ENCODE assay signal across 15 cellular contexts in the genomic region with DNA sequence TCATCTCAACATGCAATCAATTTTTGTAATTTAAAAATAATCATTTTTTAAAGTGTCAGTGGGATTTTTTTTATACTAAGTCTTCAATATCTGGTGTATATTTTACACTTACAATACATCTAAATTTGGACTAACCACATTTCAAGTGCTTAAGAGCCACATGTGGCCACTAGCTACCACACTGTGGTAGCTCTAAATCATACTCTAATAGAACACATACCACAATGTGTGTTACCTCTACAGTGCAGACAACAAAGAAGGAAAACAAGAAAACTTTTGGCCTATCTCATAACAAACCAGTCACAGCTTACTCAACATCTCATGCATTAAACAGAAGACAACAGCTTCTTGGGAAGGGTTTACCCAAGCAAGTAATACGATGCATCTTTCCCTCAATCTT. TPM values are rescaled to one million over a fixed set of nuclear protein-coding genes. Genes with fewer than 3 reads are reported as not detected.
DNase-seq lines count a peak whose midpoint lies in the region; ATAC-seq, FAIRE-seq and TF ChIP-seq lines count a peak whose summit lies in the region.
"Had no signal": no experiment of that assay in that cellular context is flagged by ENCODE, and none has a peak within 500 bp of the region (broad histone marks: within the 10 kb centered on the region; RNA-seq: fewer than 3 reads in every experiment).

No MANE protein-coding gene starts in this region.

- BruUV-seq in GM12878 (replicated peaks; lab: Mats Ljungman, UMichigan): no TSS peak

- no peak overlapping the region for H3K4me2 ChIP-seq in GM12878 (ENCODE audit: control insufficient read depth, insufficient read depth)

- no peak overlapping the region for H3K9ac ChIP-seq in GM12878 (ENCODE audit: control insufficient read depth, insufficient read depth, low read length)

- TF ChIP-seq CTCF in GM12865 (IDR thresholded peaks at IDR 0.05; ENCODE audit: insufficient read depth, low read depth, low read length, missing control alignments) (no peak), GM12878 (IDR thresholded peaks at IDR 0.05 in 2 of 3, conservative IDR thresholded peaks at IDR 0.05 in 1 of 3; ENCODE audit: control insufficient read depth in 2 of 3, extremely low read depth in 1 of 3, insufficient read depth in 1 of 3, low read depth in 3 of 3, low read length in 3 of 3) (no peak), esophagus muscularis mucosa (IDR thresholded peaks at IDR 0.05) (no peak)

- DNase-seq in GM12865 (ENCODE audit: low read depth) (peak; percentile 76), GM12878 (ENCODE audit: low read depth, low spot score) (peak; percentile 60), esophagus muscularis mucosa (ENCODE audit: extremely low spot score) (no peak), globus pallidus (ENCODE audit: low spot score) (no peak), NCI-H524 treated with DMSO at 0.1 percent for 48 hours (lab: John Stamatoyannopoulos, UW) (no peak), cerebellar nuclear complex (lab: John Stamatoyannopoulos, UW) (no peak)
- DNase-seq: activated CD8-positive, alpha-beta memory T cell treated with anti-CD3 and anti-CD28 coated beads, Interleukin-2, amount 10 ng/mL, durations not matched to agents 7 days and 5 days; activated naive CD8-positive, alpha-beta T cell treated with anti-CD3 and anti-CD28 coated beads, Interleukin-2, amount 10 ng/mL, durations not matched to agents 7 days and 5 days; NCI-H1417 treated with DMSO at 0.1 percent for 48 hours; NCI-H69; pancreas; SHP77; stimulated activated naive CD4-positive, alpha-beta T cell had no signal

- H3K9me3 ChIP-seq in GM12878 (replicated peaks; ENCODE audit: control insufficient read depth, insufficient read depth, low read length) (peaks cover 13% of the 10 kb centered on the region), esophagus muscularis mucosa (peaks cover 0 to 15% (median 12%) of the 10 kb centered on the region in 4 donors)
- H3K9me3 ChIP-seq: pancreas had no signal

- peaks cover 17% of the 10 kb centered on the region for H3K79me2 ChIP-seq in GM12878 (ENCODE audit: control insufficient read depth, insufficient read depth, low read length)

- no peaks in the 10 kb centered on the region for H3K27me3 ChIP-seq in GM12878 (replicated peaks in 1 of 2; ENCODE audit: control insufficient read depth in 2 of 2, insufficient read depth in 2 of 2, low read length in 1 of 2)
- no peaks in the 10 kb centered on the region for H3K27me3 ChIP-seq in esophagus muscularis mucosa
- H3K27me3 ChIP-seq: pancreas had no signal

- TF ChIP-seq RAD21 in GM12878 (IDR thresholded peaks at IDR 0.05; ENCODE audit: insufficient read depth, low read depth, low read length): no peak

- intact Hi-C loops in GM12878 (cut with micrococcal nuclease; ENCODE audit: unreplicated experiment) (no loop called here), esophagus muscularis mucosa (cut with DNase I) (no loop called here)

- no peak overlapping the region for H2AFZ ChIP-seq in GM12878 (ENCODE audit: control insufficient read depth, low read depth, low read length)

- H3K4me3 ChIP-seq in GM12865 (ENCODE audit: low read depth, low read length) (no peak overlapping the region), GM12878 (no peak overlapping the region), esophagus muscularis mucosa (no peak overlapping the region)
- H3K4me3 ChIP-seq: pancreas had no signal

- H3K36me3 ChIP-seq in GM12878 (ENCODE audit: control insufficient read depth in 2 of 2, insufficient read depth in 2 of 2, low read length in 1 of 2) (peaks cover 0 to 8% of the 10 kb centered on the region in 2 experiments; a peak in 2 of 4 replicates), esophagus muscularis mucosa (peaks cover 0 to 24% (median 17%) of the 10 kb centered on the region in 4 donors)
- H3K36me3 ChIP-seq: pancreas had no signal

- SMC1A ChIA-PET in GM12878 (lab: Charles Lee; ENCODE audit: uncharacterized antibody, unreplicated experiment): interaction anchor here (0.7 to 1.5 kb wide), 9 partner anchors 19 to 95 kb away, joined by 3 to 7 read pairs (median 5); partner anchors contain the start of genes KATNAL2 and PIAS2

- CTCF ChIA-PET in GM12878 (lab: Yijun Ruan, JAX): interaction anchor here (0.5 to 1.5 kb wide), 5 partner anchors 18 to 63 kb away, joined by 3 to 8 read pairs (median 4); partner anchors contain the start of genes KATNAL2 and PIAS2

- peak; percentile 68 to 79; a peak in 3 of 4 replicates for TF ChIP-seq EP300 in GM12878 (IDR thresholded peaks at IDR 0.05; ENCODE audit: borderline replicate concordance in 1 of 2, control insufficient read depth in 1 of 2, low read depth in 2 of 2, low read length in 2 of 2)
- no peak for TF ChIP-seq EP300 in esophagus muscularis mucosa (IDR thresholded peaks at IDR 0.05)

- RAD21 ChIA-PET in GM12878 (lab: Charles Lee; ENCODE audit: unreplicated experiment): interaction anchor here (0.7 to 2.2 kb wide), 7 partner anchors 21 to 106 kb away, joined by 3 to 13 read pairs (median 6); partner anchors contain the start of genes KATNAL2 and PIAS2

- in situ Hi-C loops in GM12878 (cut with MboI): no loop called here

- POLR2A ChIA-PET in GM12878 (lab: Charles Lee): interaction anchor here (1.1 to 1.3 kb wide), 2 partner anchors 25 to 33 kb away, joined by 3 to 7 read pairs; partner anchors contain the start of genes KATNAL2 and PIAS2

- no peak for FAIRE-seq in GM12878 (lab: Jason Lieb, UNC)
- FAIRE-seq: pancreas had no signal

- H3K4me1 ChIP-seq in GM12878 (ENCODE audit: control insufficient read depth, insufficient read depth, low read length): peaks cover 32% of the 10 kb centered on the region
- peaks cover 0 to 4% (median 0%) of the 10 kb centered on the region in 4 donors for H3K4me1 ChIP-seq in esophagus muscularis mucosa
- H3K4me1 ChIP-seq: pancreas had no signal

- H3K27ac ChIP-seq in GM12878 (ENCODE audit: control insufficient read depth, insufficient read depth) (no peak overlapping the region), esophagus muscularis mucosa (replicated peaks in 1 of 4) (no peak overlapping the region)
- H3K27ac ChIP-seq: pancreas had no signal

- 60% methylated on average over 1 of the region's 1 CpG for WGBS in GM12878 (ENCODE audit: insufficient coverage, insufficient replicate concordance, low lambda C conversion rate, missing lambda C conversion rate)
- WGBS in esophagus muscularis mucosa: 90% methylated on average over 1 of the region's 1 CpG

- TF ChIP-seq POLR2A in GM12878 (IDR thresholded peaks at IDR 0.05; ENCODE audit: low read depth, low read length): no peak
- no peak for TF ChIP-seq POLR2A in esophagus muscularis mucosa (IDR thresholded peaks at IDR 0.05; ENCODE audit: low read depth)

- no peaks in the 10 kb centered on the region for H4K20me1 ChIP-seq in GM12878 (ENCODE audit: control insufficient read depth, insufficient read depth)

- ATAC-seq in GM19455 (IDR thresholded peaks at IDR 0.05; ENCODE audit: unreplicated experiment): peak; percentile 64
- ATAC-seq in HG03039 (IDR thresholded peaks at IDR 0.05; ENCODE audit: unreplicated experiment): peak; percentile 46
- peak; percentile 84 for ATAC-seq in GM12878
- ATAC-seq: activated CD8-positive, alpha-beta memory T cell treated with anti-CD3 and anti-CD28 coated beads, Interleukin-2, amount 10 ng/mL, durations not matched to agents 7 days and 5 days; pancreas had no signal

RNA-seq across cellular contexts. Expression of gene PIAS2, which starts 24.5 kb away (rescaled TPM):
- 141 and 148 TPM in 2 replicates for total RNA-seq in GM12878 (2013; cell fraction: nucleolus; rRNA removed)
- 20.7 and 26.4 TPM in 2 replicates for total RNA-seq in GM12878 (2014; rRNA removed)
- 24.2 and 25.9 TPM in 2 replicates for total RNA-seq in GM12878 (2014; rRNA removed; fragmentation: Illumina TruSeq; extraction: Trizol)
- 25.2 and 32.2 TPM in 2 replicates for total RNA-seq in GM12878 (2021)
- 9.0 TPM for polyA plus RNA-seq in GM12878 (2011; ENCODE audit: low read depth)
- 13.0 and 18.7 TPM in 2 replicates for polyA plus RNA-seq in GM12878 (2011; rRNA removed)
- polyA plus RNA-seq in GM12878 (2011; cell fraction: cytosol; rRNA removed): 9.5 and 14.5 TPM in 2 replicates
- polyA plus RNA-seq in GM12878 (2011; cell fraction: nucleus; rRNA removed): 26.2 and 26.8 TPM in 2 replicates
- 8.7 and 12.2 TPM in 2 replicates for polyA plus RNA-seq in GM12878 (2012)
- 27.9 and 32.2 TPM in 2 replicates for polyA plus RNA-seq in GM12878 (2014; fragmentation: Illumina TruSeq; extraction: Trizol)
- polyA plus RNA-seq in GM12878 (2014; fragmentation: Nextera tagmentation; extraction: Ambion mirVana): 1 to 10 TPM; 4.0 to 7.2 TPM
- 10.6 and 13.6 TPM in 2 replicates for polyA plus RNA-seq in GM12878 (2014; rRNA removed)
- polyA plus RNA-seq in GM12878 (2016; fragmentation: Nextera tagmentation; extraction: Ambion mirVana): 10 to 100 TPM; 29.2 to 31.8 TPM
- 16.0 and 17.7 TPM in 2 replicates for polyA minus RNA-seq in GM12878 (2011; rRNA and poly(A)+ RNA removed)
- polyA minus RNA-seq in GM12878 (2011; cell fraction: cytosol; rRNA and poly(A)+ RNA removed): 4.3 and 10.1 TPM in 2 replicates
- polyA minus RNA-seq in GM12878 (2011; cell fraction: nucleus; rRNA and poly(A)+ RNA removed): 36.9 and 57.9 TPM in 2 replicates
- 10 to 100 TPM; 18.1 to 26.9 (median 25.4) TPM for total RNA-seq in esophagus muscularis mucosa

RNA-seq across cellular contexts. Expression of gene KATNAL2, which starts 24.6 kb away (rescaled TPM):
- total RNA-seq in GM12878 (2013; cell fraction: nucleolus; rRNA removed): not detected in 2 replicates
- total RNA-seq in GM12878 (2014; rRNA removed) (1.7 and 1.8 TPM in 2 replicates), GM12878 (2014; rRNA removed; fragmentation: Illumina TruSeq; extraction: Trizol) (1.9 and 2.4 TPM in 2 replicates), GM12878 (2021) (1.9 and 2.1 TPM in 2 replicates), esophagus muscularis mucosa (1 to 10 TPM in 3 of 4 donors, under 1 TPM in 1; 0.50 to 5.0 (median 4.3) TPM)
- polyA plus RNA-seq in GM12878 (2011; ENCODE audit: low read depth): 0.81 TPM
- polyA plus RNA-seq in GM12878 (2011; rRNA removed) (0.20 and 0.33 TPM in 2 replicates), GM12878 (2014; fragmentation: Illumina TruSeq; extraction: Trizol) (1.2 and 1.8 TPM in 2 replicates), GM12878 (2014; fragmentation: Nextera tagmentation; extraction: Ambion mirVana) (under 1 TPM; 0.53 to 0.95 TPM), GM12878 (2014; rRNA removed) (2.1 and 2.9 TPM in 2 replicates), GM12878 (2016; fragmentation: Nextera tagmentation; extraction: Ambion mirVana) (1 to 10 TPM; 1.7 to 1.9 TPM)
- 0.16 and 0.42 TPM in 2 replicates for polyA plus RNA-seq in GM12878 (2011; cell fraction: cytosol; rRNA removed)
- polyA plus RNA-seq in GM12878 (2011; cell fraction: nucleus; rRNA removed): 0.57 and 0.60 TPM in 2 replicates
- 1.2 and 1.3 TPM in 2 replicates for polyA plus RNA-seq in GM12878 (2012)
- polyA minus RNA-seq in GM12878 (2011; rRNA and poly(A)+ RNA removed): 0.22 TPM in 1 of 2 replicates, not detected in the other
- not detected in 2 replicates for polyA minus RNA-seq in GM12878 (2011; cell fraction: cytosol; rRNA and poly(A)+ RNA removed)
- polyA minus RNA-seq in GM12878 (2011; cell fraction: nucleus; rRNA and poly(A)+ RNA removed): 0.60 TPM in 1 of 2 replicates, not detected in the other

Comparison
In these comparisons a context has a peak if more than half of its experiments do, and no peak if none do; other contexts are left out.
1. DNase-seq: peak in GM12865 (single experiment) and GM12878 (single experiment); none in esophagus muscularis mucosa (single experiment), globus pallidus (single experiment), NCI-H524 treated with DMSO at 0.1 percent for 48 hours (single experiment) and cerebellar nuclear complex (0 of 2).
2. Peak in every context shown above with its lines, with median percentiles within 50 percentile points of each other: ATAC-seq.